9 cellular contexts compared by ENCODE assay signal in genomic region chr9:129598089-129598596, GRCh38. TPM values are rescaled to one million over a fixed set of nuclear protein-coding genes. Genes with fewer than 3 reads are reported as not detected.
DNase-seq lines count a peak whose midpoint lies in the region; ATAC-seq and TF ChIP-seq lines count a peak whose summit lies in the region.
"Had no signal": no experiment of that assay in that cellular context is flagged by ENCODE, and none has a peak within 500 bp of the region (broad histone marks: within the 10 kb centered on the region; RNA-seq: fewer than 3 reads in every experiment).

No MANE protein-coding gene starts in this region.

- peak overlapping the region; percentile 52 to 74 (median 65) for H3K4me3 Mint-ChIP-seq in CD8-positive, alpha-beta memory T cell
- H3K4me3 Mint-ChIP-seq in WTC11 (peak overlapping the region; percentile 56), progenitor cell of endocrine pancreas (ENCODE audit: low read depth) (peak overlapping the region; percentile 59)

- H3K9me3 ChIP-seq in CD8-positive, alpha-beta memory T cell (ENCODE audit: low read length), result no peaks in the 10 kb centered on the region

- no peak for ATAC-seq in WTC11

- no peak overlapping the region for H3K27ac ChIP-seq in CD8-positive, alpha-beta memory T cell (ENCODE audit: low read depth, low read length)

- H3K4me3 ChIP-seq in CD8-positive, alpha-beta memory T cell (ENCODE audit: low read length), result peak overlapping the region; percentile 36
- peak overlapping the region; percentile 42 for H3K4me3 ChIP-seq in fibroblast of mammary gland (ENCODE audit: control insufficient read depth, low read depth, low read length)

- peaks cover 15 to 35% (median 24%) of the 10 kb centered on the region in 3 donors for H3K4me1 Mint-ChIP-seq in CD8-positive, alpha-beta memory T cell
- H3K4me1 Mint-ChIP-seq in WTC11, result peaks cover 44% of the 10 kb centered on the region
- peaks cover 19% of the 10 kb centered on the region for H3K4me1 Mint-ChIP-seq in progenitor cell of endocrine pancreas (ENCODE audit: low read depth)

- peak overlapping the region; percentile 25 to 87 (median 66) for H3K27ac Mint-ChIP-seq in CD8-positive, alpha-beta memory T cell
- H3K27ac Mint-ChIP-seq in WTC11 (no peak overlapping the region; the same call in 1 of the 2 replicates), progenitor cell of endocrine pancreas (peak overlapping the region; percentile 45)

- peaks cover 14% of the 10 kb centered on the region for H3K4me1 ChIP-seq in CD8-positive, alpha-beta memory T cell (ENCODE audit: insufficient read depth, low read length)

- no peaks in the 10 kb centered on the region for H3K9me3 Mint-ChIP-seq in CD8-positive, alpha-beta memory T cell
- H3K9me3 Mint-ChIP-seq in WTC11 (no peaks in the 10 kb centered on the region), progenitor cell of endocrine pancreas (ENCODE audit: low read depth) (no peaks in the 10 kb centered on the region)

- DNase-seq in CD8-positive, alpha-beta memory T cell, result no peak
- DNase-seq in WTC11 (ENCODE audit: low spot score) (no peak), fibroblast of mammary gland (ENCODE audit: low read depth) (no peak), progenitor cell of endocrine pancreas (ENCODE audit: low spot score, unreplicated experiment) (no peak), HCEC 1CT (no peak), HuH-7.5 (ENCODE audit: low spot score) (no peak), T-helper 9 cell (no peak), H4 (ENCODE audit: low spot score) (no peak)

- no peaks in the 10 kb centered on the region for H3K36me3 Mint-ChIP-seq in CD8-positive, alpha-beta memory T cell
- H3K36me3 Mint-ChIP-seq in WTC11, result no peaks in the 10 kb centered on the region
- no peaks in the 10 kb centered on the region for H3K36me3 Mint-ChIP-seq in progenitor cell of endocrine pancreas (ENCODE audit: insufficient read depth)

- H3K27me3 Mint-ChIP-seq in CD8-positive, alpha-beta memory T cell, result peaks cover 8 to 12% of the 10 kb centered on the region in 2 donors
- H3K27me3 Mint-ChIP-seq in WTC11 (ENCODE audit: low read depth) (peaks cover 47% of the 10 kb centered on the region), progenitor cell of endocrine pancreas (peaks cover 8% of the 10 kb centered on the region)

- CTCF ChIA-PET in CD8-positive, alpha-beta memory T cell (lab: Charles Lee), result interaction anchor here (0.7 to 2.4 kb wide), 8 partner anchors 8 to 467 kb away, joined by 3 to 9 read pairs (median 4); no protein-coding TSS in a partner anchor
- CTCF ChIA-PET in WTC11 (lab: Charles Lee), result interaction anchor here (1.2 to 3.8 kb wide), 7 partner anchors 9 to 459 kb away, joined by 3 to 34 read pairs (median 11); partner anchors contain the start of gene NTMT1

- no peaks in the 10 kb centered on the region for H3K36me3 ChIP-seq in CD8-positive, alpha-beta memory T cell (ENCODE audit: insufficient read depth, low read length)

- POLR2A ChIA-PET in CD8-positive, alpha-beta memory T cell (lab: Charles Lee), result interaction anchor here (0.5 to 1.3 kb wide), 2 partner anchors 20 to 214 kb away, joined by 3 to 4 read pairs; no protein-coding TSS in a partner anchor
- POLR2A ChIA-PET in WTC11 (lab: Charles Lee), result interaction anchor here (0.6 to 2.5 kb wide), 3 partner anchors 64 to 420 kb away, joined by 3 to 12 read pairs (median 3); partner anchors contain the start of gene IER5L

- H3K27me3 ChIP-seq in CD8-positive, alpha-beta memory T cell (ENCODE audit: insufficient read depth, low read length, poor library complexity, severe bottlenecking), result peaks cover 5% of the 10 kb centered on the region

- no peak for TF ChIP-seq CTCF in WTC11 (IDR thresholded peaks at IDR 0.05)
- no peak for TF ChIP-seq CTCF in fibroblast of mammary gland (conservative IDR thresholded peaks at IDR 0.05; ENCODE audit: control insufficient read depth, insufficient read depth, low read depth, low read length)
- no peak for TF ChIP-seq CTCF in progenitor cell of endocrine pancreas (IDR thresholded peaks at IDR 0.05; ENCODE audit: unreplicated experiment)

TF ChIP-seq in WTC11, 78 proteins besides CTCF, POLR2A, EP300 and RAD21:
- TF ChIP-seq RELA (CRISPR knock-in tag; IDR thresholded peaks at IDR 0.05; ENCODE audit: borderline replicate concordance) (no peak), ZNF532 (CRISPR knock-in tag; IDR thresholded peaks at IDR 0.05; ENCODE audit: borderline replicate concordance) (no peak), TEAD1 (CRISPR knock-in tag; IDR thresholded peaks at IDR 0.05) (no peak), ESRRA (CRISPR knock-in tag; IDR thresholded peaks at IDR 0.05; ENCODE audit: borderline replicate concordance) (no peak), IRF2 (CRISPR knock-in tag; IDR thresholded peaks at IDR 0.05; ENCODE audit: borderline replicate concordance, low read depth) (no peak), SP1 (CRISPR knock-in tag; conservative IDR thresholded peaks at IDR 0.05) (no peak), CBFB (CRISPR knock-in tag; IDR thresholded peaks at IDR 0.05; ENCODE audit: low read depth) (no peak), ZNF512 (CRISPR knock-in tag; IDR thresholded peaks at IDR 0.05; ENCODE audit: borderline replicate concordance) (no peak)

RNA-seq across cellular contexts. Expression of gene C9orf50, which starts 22.8 kb away (rescaled TPM):
- total RNA-seq in CD8-positive, alpha-beta memory T cell, result not detected
- polyA plus RNA-seq in CD8-positive, alpha-beta memory T cell, result not detected
- total RNA-seq in WTC11 (2021) (0.11 TPM in 1 of 3 replicates, not detected in the others), progenitor cell of endocrine pancreas (0.27 and 0.43 TPM in 2 replicates)
- not detected in 2 replicates for total RNA-seq in H4 (2014; rRNA removed; shearing (Covaris generic))
- total RNA-seq: LHCN-M2 had no signal

RNA-seq across cellular contexts. Expression of gene NTMT1, which starts 27.8 kb away (rescaled TPM):
- total RNA-seq in CD8-positive, alpha-beta memory T cell, result 10 to 100 TPM; 65.5 to 68.9 TPM
- polyA plus RNA-seq in CD8-positive, alpha-beta memory T cell, result 48.6 TPM
- total RNA-seq in WTC11 (2021) (55.4 to 71.1 TPM (median 58.1 TPM) in 3 replicates), progenitor cell of endocrine pancreas (25.9 and 26.8 TPM in 2 replicates)
- total RNA-seq in H4 (2014; rRNA removed; shearing (Covaris generic)), result 42.0 and 47.8 TPM in 2 replicates

RNA-seq across cellular contexts. Expression of gene ASB6, which starts 43.8 kb away (rescaled TPM):
- total RNA-seq in CD8-positive, alpha-beta memory T cell, result 10 to 100 TPM; 28.0 to 28.3 TPM
- 31.0 TPM for polyA plus RNA-seq in CD8-positive, alpha-beta memory T cell
- 19.3 to 20.0 TPM (median 19.7 TPM) in 3 replicates for total RNA-seq in WTC11 (2021)
- total RNA-seq in progenitor cell of endocrine pancreas, result 19.7 and 20.5 TPM in 2 replicates
- total RNA-seq in H4 (2014; rRNA removed; shearing (Covaris generic)), result 8.3 and 13.3 TPM in 2 replicates
